Comparison of ENCODE assay signal across 8 cellular contexts in genomic region chr16:14629612-14629918, GRCh38. TPM values are rescaled to one million over a fixed set of nuclear protein-coding genes. Genes with fewer than 3 reads are reported as not detected.
DNase-seq lines count a peak whose midpoint lies in the region; ATAC-seq and TF ChIP-seq lines count a peak whose summit lies in the region.

No MANE protein-coding gene starts in this region.

- H3K4me2 ChIP-seq in OCI-LY3 (ENCODE audit: low read length) (peak overlapping the region; percentile 83), neural progenitor cell (peak overlapping the region; percentile 95)

- H3K9me3 Mint-ChIP-seq in neural progenitor cell = no peaks in the 10 kb centered on the region

- peak overlapping the region; percentile 96 for H3K4me3 Mint-ChIP-seq in neural progenitor cell

- peaks cover 7% of the 10 kb centered on the region for H3K36me3 Mint-ChIP-seq in neural progenitor cell

- H3F3A ChIP-seq in neural progenitor cell (ENCODE audit: low read depth) = peaks cover 21% of the 10 kb centered on the region

- H3K4me3 ChIP-seq in OCI-LY3 (ENCODE audit: low read length) = peak overlapping the region; percentile 90
- peak overlapping the region; percentile 83 for H3K4me3 ChIP-seq in effector memory CD4-positive, alpha-beta T cell (ENCODE audit: insufficient read depth, low read depth, low read length, poor library complexity, severe bottlenecking)
- peak overlapping the region; percentile 89 for H3K4me3 ChIP-seq in neural progenitor cell

- peak overlapping the region; percentile 98 for H3K27ac Mint-ChIP-seq in neural progenitor cell

- no peaks in the 10 kb centered on the region for H3K9me3 ChIP-seq in OCI-LY3 (ENCODE audit: insufficient read depth, low read length)
- no peaks in the 10 kb centered on the region for H3K9me3 ChIP-seq in effector memory CD4-positive, alpha-beta T cell (ENCODE audit: control insufficient read depth, low read length)
- H3K9me3 ChIP-seq in neural progenitor cell (ENCODE audit: low read depth) = no peaks in the 10 kb centered on the region

- H3K79me2 ChIP-seq in OCI-LY3 (ENCODE audit: low read length) (peaks cover 41% of the 10 kb centered on the region), neural progenitor cell (ENCODE audit: low read depth) (peaks cover 39% of the 10 kb centered on the region)

- H3K4me1 ChIP-seq in OCI-LY3 (ENCODE audit: low read length) (peaks cover 26% of the 10 kb centered on the region), neural progenitor cell (peaks cover 13% of the 10 kb centered on the region)
- H3K4me1 ChIP-seq in effector memory CD4-positive, alpha-beta T cell (ENCODE audit: control insufficient read depth, insufficient read depth, low read length, poor library complexity, severe bottlenecking) = peaks cover 33% of the 10 kb centered on the region

- peak; percentile 3 for ATAC-seq in GM21367 (IDR thresholded peaks at IDR 0.05; ENCODE audit: unreplicated experiment)

- H4K20me1 ChIP-seq in OCI-LY3 (ENCODE audit: insufficient read depth, low read length) (peaks cover 6% of the 10 kb centered on the region), neural progenitor cell (ENCODE audit: low read depth) (peaks cover 14% of the 10 kb centered on the region)

- DNase-seq in AG20443 (ENCODE audit: low spot score) = peak; percentile 39
- DNase-seq in effector memory CD4-positive, alpha-beta T cell = peak in 1 of 3 donors; percentile 0
- DNase-seq in neural progenitor cell (ENCODE audit: low spot score) = no peak
- no peak for DNase-seq in Kasumi-1 (lab: John Stamatoyannopoulos, UW)
- DNase-seq in NCI-H1694 (lab: John Stamatoyannopoulos, UW) = no peak
- DNase-seq in NAMALWA (ENCODE audit: low spot score) = no peak

- TF ChIP-seq CTCF in OCI-LY3 (IDR thresholded peaks at IDR 0.05; ENCODE audit: low read depth, low read length) (no peak), neural progenitor cell (IDR thresholded peaks at IDR 0.05) (no peak)

- H3K36me3 ChIP-seq in OCI-LY3 (replicated peaks; ENCODE audit: low read depth, low read length) = peaks cover 35% of the 10 kb centered on the region
- peaks cover 33% of the 10 kb centered on the region for H3K36me3 ChIP-seq in effector memory CD4-positive, alpha-beta T cell (ENCODE audit: control insufficient read depth, insufficient read depth, low read length)
- H3K36me3 ChIP-seq in neural progenitor cell = peaks cover 6% of the 10 kb centered on the region

- H3K9ac ChIP-seq in OCI-LY3 (ENCODE audit: low read length) (peak overlapping the region; percentile 88), neural progenitor cell (peak overlapping the region; percentile 91)

- H3K27me3 ChIP-seq in OCI-LY3 (ENCODE audit: low read depth, low read length) = no peaks in the 10 kb centered on the region
- H3K27me3 ChIP-seq in effector memory CD4-positive, alpha-beta T cell (replicated peaks; ENCODE audit: control insufficient read depth, insufficient read depth, low read length, poor library complexity, severe bottlenecking) = no peaks in the 10 kb centered on the region
- no peaks in the 10 kb centered on the region for H3K27me3 ChIP-seq in neural progenitor cell

- peak overlapping the region; percentile 60 for H3K27ac ChIP-seq in OCI-LY3 (ENCODE audit: low read length)
- peak overlapping the region; percentile 84 for H3K27ac ChIP-seq in effector memory CD4-positive, alpha-beta T cell (ENCODE audit: insufficient read depth, low read length, poor library complexity, severe bottlenecking)
- peak overlapping the region; percentile 71 for H3K27ac ChIP-seq in neural progenitor cell

- H3K4me1 Mint-ChIP-seq in neural progenitor cell = peaks cover 23% of the 10 kb centered on the region

- no peaks in the 10 kb centered on the region for H3K27me3 Mint-ChIP-seq in neural progenitor cell (ENCODE audit: insufficient read depth, low read depth)

- no peak overlapping the region for H2AFZ ChIP-seq in OCI-LY3 (ENCODE audit: low read depth, low read length)
- H2AFZ ChIP-seq in neural progenitor cell (replicated peaks) = peak overlapping the region; percentile 39

RNA-seq across cellular contexts. Expression of gene PARN, which starts 0.5 kb away (rescaled TPM):
- total RNA-seq in neural progenitor cell (ENCODE audit: low replicate concordance) = 35.8 and 53.5 TPM in 2 replicates

RNA-seq across cellular contexts. Expression of gene BFAR, which starts 3.2 kb away (rescaled TPM):
- total RNA-seq in neural progenitor cell (ENCODE audit: low replicate concordance) = 72.0 and 91.8 TPM in 2 replicates
